In genomic region chr18:46069524-46069923, GRCh38 we compare ENCODE assay signal across 14 cellular contexts. TPM values are rescaled to one million over a fixed set of nuclear protein-coding genes. Genes with fewer than 3 reads are reported as not detected.
DNase-seq lines count a peak whose midpoint lies in the region; ATAC-seq and TF ChIP-seq lines count a peak whose summit lies in the region.
"Had no signal": no experiment of that assay in that cellular context is flagged by ENCODE, and none has a peak within 500 bp of the region (broad histone marks: within the 10 kb centered on the region; RNA-seq: fewer than 3 reads in every experiment).

No MANE protein-coding gene starts in this region.

- no peak overlapping the region for H3K9ac ChIP-seq in HCT116 (ENCODE audit: low read length)

- H3K9me3 Mint-ChIP-seq in CD8-positive, alpha-beta T cell = no peaks in the 10 kb centered on the region
- H3K9me3 Mint-ChIP-seq in MCF 10A (ENCODE audit: unreplicated experiment) = no peaks in the 10 kb centered on the region
- H3K9me3 Mint-ChIP-seq in naive thymus-derived CD8-positive, alpha-beta T cell = no peaks in the 10 kb centered on the region
- H3K9me3 Mint-ChIP-seq: activated naive CD4-positive, alpha-beta T cell treated with anti-CD3 and anti-CD28 coated beads, Interleukin-2, amount 50 U/mL, for 72 hours had no signal

- H2AFZ ChIP-seq in HCT116 (ENCODE audit: low read depth, low read length, poor library complexity, severe bottlenecking) = no peak overlapping the region

- H3K4me1 Mint-ChIP-seq in CD8-positive, alpha-beta T cell (ENCODE audit: low read depth) = peaks cover 43% of the 10 kb centered on the region
- peaks cover 35% of the 10 kb centered on the region for H3K4me1 Mint-ChIP-seq in MCF 10A (ENCODE audit: insufficient read depth, unreplicated experiment)
- H3K4me1 Mint-ChIP-seq in naive thymus-derived CD8-positive, alpha-beta T cell = peaks cover 10 to 49% (median 46%) of the 10 kb centered on the region in 4 donors

- H3K4me1 ChIP-seq in CD8-positive, alpha-beta T cell (ENCODE audit: insufficient read depth, low read length) = peaks cover 21% of the 10 kb centered on the region
- H3K4me1 ChIP-seq in HCT116 (ENCODE audit: control insufficient read depth in 1 of 2, insufficient read depth in 2 of 2, low read length in 2 of 2) (peaks cover 20 to 51% of the 10 kb centered on the region in 2 experiments), vagina (peaks cover 24% of the 10 kb centered on the region)

- H3K4me3 Mint-ChIP-seq in CD8-positive, alpha-beta T cell = peak overlapping the region; percentile 19
- H3K4me3 Mint-ChIP-seq in MCF 10A (ENCODE audit: unreplicated experiment) = peak overlapping the region; percentile 28
- H3K4me3 Mint-ChIP-seq in naive thymus-derived CD8-positive, alpha-beta T cell = peak overlapping the region in 4 of 10 donors; percentile 4 to 82 (median 25)

- no TSS peak for BruUV-seq in HCT116 (replicated peaks; lab: Mats Ljungman, UMichigan)
- no TSS peak for BruUV-seq in MCF 10A (replicated peaks; lab: Mats Ljungman, UMichigan)

- H3K27ac Mint-ChIP-seq in CD8-positive, alpha-beta T cell = no peak overlapping the region
- peak overlapping the region; percentile 65 for H3K27ac Mint-ChIP-seq in MCF 10A (ENCODE audit: low read depth, unreplicated experiment)
- H3K27ac Mint-ChIP-seq in naive thymus-derived CD8-positive, alpha-beta T cell = peak overlapping the region in 6 of 10 donors; percentile 1 to 42 (median 18)

- H3K36me3 ChIP-seq in CD8-positive, alpha-beta T cell (ENCODE audit: insufficient read depth, low read length) = no peaks in the 10 kb centered on the region
- H3K36me3 ChIP-seq in HCT116 (ENCODE audit: control insufficient read depth in 1 of 2, insufficient read depth in 2 of 2, low read length in 2 of 2) (no peaks in the 10 kb centered on the region), vagina (no peaks in the 10 kb centered on the region)

- no peak for DNase-seq in CD8-positive, alpha-beta T cell
- DNase-seq in HCT116 (ENCODE audit: low read depth, low spot score) (no peak), MCF 10A (ENCODE audit: unreplicated experiment) (peak; percentile 80), vagina (ENCODE audit: extremely low spot score in 2 of 2) (no peak), GOT3 (lab: John Stamatoyannopoulos, UW) (no peak)
- DNase-seq in naive thymus-derived CD8-positive, alpha-beta T cell = no peak
- DNase-seq in NK-92 treated with Interleukin-12 subunit alpha and Interleukin-12 subunit beta, amount 100 ng/mL, for 24 hours (lab: John Stamatoyannopoulos, UW) = no peak
- DNase-seq: central memory CD4-positive, alpha-beta T cell; glutamatergic neuron; mucosa of descending colon; NCI-H2227 treated with DMSO at 0.1 percent for 48 hours had no signal

- H3K9me2 ChIP-seq in HCT116 (ENCODE audit: insufficient read depth) = no peaks in the 10 kb centered on the region

- H3K9me3 ChIP-seq in CD8-positive, alpha-beta T cell (ENCODE audit: low read length) = no peaks in the 10 kb centered on the region
- no peaks in the 10 kb centered on the region for H3K9me3 ChIP-seq in HCT116 (ENCODE audit: control insufficient read depth in 1 of 2, insufficient read depth in 1 of 2, low read depth in 1 of 2, low read length in 2 of 2)
- H3K9me3 ChIP-seq in vagina = no peaks in the 10 kb centered on the region
- H3K9me3 ChIP-seq: mucosa of descending colon had no signal

- no peak for TF ChIP-seq RAD21 in HCT116 (IDR thresholded peaks at IDR 0.05; ENCODE audit: low read depth)

- no peaks in the 10 kb centered on the region for H3K27me3 ChIP-seq in CD8-positive, alpha-beta T cell (ENCODE audit: insufficient read depth, low read length)
- H3K27me3 ChIP-seq in HCT116 (ENCODE audit: insufficient read depth, low read length) = no peaks in the 10 kb centered on the region
- no peaks in the 10 kb centered on the region for H3K27me3 ChIP-seq in vagina

- CTCF ChIA-PET in CD8-positive, alpha-beta T cell (lab: Charles Lee) = interaction anchor here (1.0 to 1.4 kb wide), 3 partner anchors 31 to 137 kb away, joined by 3 to 5 read pairs (median 3); no protein-coding TSS in a partner anchor
- CTCF ChIA-PET in HCT116 (lab: Charles Lee) (no interaction called here), MCF 10A (lab: Yijun Ruan, JAX) (interaction anchor here (0.8 to 1.5 kb wide), 3 partner anchors 95 to 406 kb away, joined by 3 read pairs; no protein-coding TSS in a partner anchor)

- H3K4me2 ChIP-seq in HCT116 (ENCODE audit: low read length) = peak overlapping the region; percentile 27

- no peaks in the 10 kb centered on the region for H3K27me3 Mint-ChIP-seq in CD8-positive, alpha-beta T cell (ENCODE audit: low read depth)
- no peaks in the 10 kb centered on the region for H3K27me3 Mint-ChIP-seq in MCF 10A (ENCODE audit: insufficient read depth, unreplicated experiment)
- H3K27me3 Mint-ChIP-seq in naive thymus-derived CD8-positive, alpha-beta T cell = no peaks in the 10 kb centered on the region

- H3K79me2 ChIP-seq in HCT116 (ENCODE audit: insufficient read depth, low read length) = peaks cover 19% of the 10 kb centered on the region; the same call in 1 of the 2 replicates

- H3K27ac ChIP-seq in CD8-positive, alpha-beta T cell (ENCODE audit: low read depth, low read length) = no peak overlapping the region
- H3K27ac ChIP-seq in HCT116 (ENCODE audit: low read depth, low read length) (no peak overlapping the region), vagina (no peak overlapping the region)
- H3K27ac ChIP-seq: SK-N-MC had no signal

- RAD21 ChIA-PET in HCT116 (lab: Charles Lee; ENCODE audit: low non-redundant PET in 1 of 2, low total read pairs in 2 of 2, uncharacterized antibody in 2 of 2, unreplicated experiment in 2 of 2) = no interaction called here

- no peak for ATAC-seq in CD8-positive, alpha-beta T cell
- no peak for ATAC-seq in HCT116
- ATAC-seq in naive thymus-derived CD8-positive, alpha-beta T cell = no peak
- ATAC-seq in HG03571 (IDR thresholded peaks at IDR 0.05; ENCODE audit: unreplicated experiment) = no peak

- intact Hi-C loops in CD8-positive, alpha-beta T cell (cut with DNase I, micrococcal nuclease) = no loop called here
- intact Hi-C loops in HCT116 (cut with micrococcal nuclease) (no loop called here), MCF 10A (cut with micrococcal nuclease) (no loop called here), vagina (cut with DNase I) (no loop called here)

- TF ChIP-seq POLR2A in HCT116 (IDR thresholded peaks at IDR 0.05; ENCODE audit: borderline replicate concordance, extremely low read depth, insufficient read depth, insufficient read length) = no peak
- no peak for TF ChIP-seq POLR2A in vagina (IDR thresholded peaks at IDR 0.05)

- TF ChIP-seq CTCF in CD8-positive, alpha-beta T cell (IDR thresholded peaks at IDR 0.05) = no peak
- TF ChIP-seq CTCF in HCT116 (IDR thresholded peaks at IDR 0.05 in 2 of 3, conservative IDR thresholded peaks at IDR 0.05 in 1 of 3; ENCODE audit: borderline replicate concordance in 1 of 3, insufficient read depth in 1 of 3, low read depth in 2 of 3, low read length in 2 of 3) (no peak), MCF 10A (IDR thresholded peaks at IDR 0.05; ENCODE audit: unreplicated experiment) (no peak), vagina (IDR thresholded peaks at IDR 0.05) (no peak)

- H4K20me1 ChIP-seq in HCT116 (ENCODE audit: insufficient read depth) = no peaks in the 10 kb centered on the region

- POLR2A ChIA-PET in CD8-positive, alpha-beta T cell (lab: Charles Lee) = no interaction called here
- POLR2A ChIA-PET in HCT116 (lab: Charles Lee) (no interaction called here), MCF 10A (lab: Yijun Ruan, JAX) (interaction anchor here (0.9 to 3.1 kb wide), 13 partner anchors 8 to 452 kb away, joined by 3 to 40 read pairs (median 4); partner anchors contain the start of genes ATP5F1A and HAUS1)
- POLR2A ChIA-PET in naive thymus-derived CD8-positive, alpha-beta T cell (lab: Charles Lee) = interaction anchor here (0.6 kb wide), 1 partner anchor 17 kb away, joined by 3 read pairs; no protein-coding TSS in a partner anchor

- no peaks in the 10 kb centered on the region for H3K36me3 Mint-ChIP-seq in CD8-positive, alpha-beta T cell
- peaks cover 15% of the 10 kb centered on the region for H3K36me3 Mint-ChIP-seq in MCF 10A (ENCODE audit: insufficient read depth, unreplicated experiment)
- peaks cover 0 to 4% (median 0%) of the 10 kb centered on the region in 3 donors for H3K36me3 Mint-ChIP-seq in naive thymus-derived CD8-positive, alpha-beta T cell
- H3K36me3 Mint-ChIP-seq: activated naive CD4-positive, alpha-beta T cell treated with anti-CD3 and anti-CD28 coated beads, Interleukin-2, amount 50 U/mL, for 72 hours had no signal

- no peak overlapping the region for H3K4me3 ChIP-seq in CD8-positive, alpha-beta T cell (ENCODE audit: low read depth, low read length)
- H3K4me3 ChIP-seq in HCT116 (replicated peaks in 1 of 2; ENCODE audit: low read depth in 1 of 2, low read length in 2 of 2) (no peak overlapping the region), vagina (no peak overlapping the region)
- H3K4me3 ChIP-seq: mucosa of descending colon, SK-N-MC had no signal

TF ChIP-seq in HCT116, 20 proteins besides CTCF, POLR2A, EP300 and RAD21 (continues in another document):
- TF ChIP-seq POLR2AphosphoS5 (IDR thresholded peaks at IDR 0.05; ENCODE audit: low read depth, low read length) (no peak), SP1 (IDR thresholded peaks at IDR 0.05; ENCODE audit: low read depth) (no peak), EGR1 (IDR thresholded peaks at IDR 0.05; ENCODE audit: low read depth) (no peak)

RNA-seq across cellular contexts. Expression of gene PSTPIP2, which starts 2.5 kb away (rescaled TPM):
- 1 to 10 TPM; 6.4 to 6.6 TPM for total RNA-seq in CD8-positive, alpha-beta T cell
- total RNA-seq in HCT116 (2021; ENCODE audit: unreplicated experiment) (20.0 TPM), MCF 10A (2022) (27.8 and 27.9 TPM in 2 replicates), vagina (9.1 TPM)
- polyA plus RNA-seq in HCT116 (2012) = 10.3 and 11.3 TPM in 2 replicates
- total RNA-seq in naive thymus-derived CD8-positive, alpha-beta T cell = 1 to 10 TPM; 6.6 to 8.7 TPM
- polyA plus RNA-seq in naive thymus-derived CD8-positive, alpha-beta T cell = 10 to 100 TPM; 10.9 to 17.2 (median 15.1) TPM

RNA-seq across cellular contexts. Expression of gene ATP5F1A, which starts 28.6 kb away (rescaled TPM):
- total RNA-seq in CD8-positive, alpha-beta T cell = 100 to 1,000 TPM; 208 to 212 TPM
- 563 TPM for total RNA-seq in HCT116 (2021; ENCODE audit: unreplicated experiment)
- polyA plus RNA-seq in HCT116 (2012) = 437 and 495 TPM in 2 replicates
- total RNA-seq in MCF 10A (2022) = 363 and 458 TPM in 2 replicates
- total RNA-seq in naive thymus-derived CD8-positive, alpha-beta T cell = 100 to 1,000 TPM; 277 to 284 TPM
- 100 to 1,000 TPM; 496 to 502 (median 498) TPM for polyA plus RNA-seq in naive thymus-derived CD8-positive, alpha-beta T cell
- 247 TPM for total RNA-seq in vagina

RNA-seq across cellular contexts. Expression of gene HAUS1, which starts 34.7 kb away (rescaled TPM):
- 1 to 10 TPM; 6.3 to 8.8 TPM for total RNA-seq in CD8-positive, alpha-beta T cell
- total RNA-seq in HCT116 (2021; ENCODE audit: unreplicated experiment) (46.2 TPM), MCF 10A (2022) (14.9 and 21.6 TPM in 2 replicates), vagina (20.9 TPM)
- polyA plus RNA-seq in HCT116 (2012) = 23.8 and 39.9 TPM in 2 replicates
- total RNA-seq in naive thymus-derived CD8-positive, alpha-beta T cell = 10 to 100 TPM; 19.8 to 20.7 TPM
- 10 to 100 TPM; 35.1 to 48.4 (median 46.0) TPM for polyA plus RNA-seq in naive thymus-derived CD8-positive, alpha-beta T cell

Comparison
In these comparisons a context has a peak if more than half of its experiments do, and no peak if none do; other contexts are left out.
1. POLR2A ChIA-PET loops: an anchor here in MCF 10A (0.9 to 3.1 kb wide) and naive thymus-derived CD8-positive, alpha-beta T cell (0.6 kb wide); none called in CD8-positive, alpha-beta T cell and HCT116.